In the genomic region with DNA sequence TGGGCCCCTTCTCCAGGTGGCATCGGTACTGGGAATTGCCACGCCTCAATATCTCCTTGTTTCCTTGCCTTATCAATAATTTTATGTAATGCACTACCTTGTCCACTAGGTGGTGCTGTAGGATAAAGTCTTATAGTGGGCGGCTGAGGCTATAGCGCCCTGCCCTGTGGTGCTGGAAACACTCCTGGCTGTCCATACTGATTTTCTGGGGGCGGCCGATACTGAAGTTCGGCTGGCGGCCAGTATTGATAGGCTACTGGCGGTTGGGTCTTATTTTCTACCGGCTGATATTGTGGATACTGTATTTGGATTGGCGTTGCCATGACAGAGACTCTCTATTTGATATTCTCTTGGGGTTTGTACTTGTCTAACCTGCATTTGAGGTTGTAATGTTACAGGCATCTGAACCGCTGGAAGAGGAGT, we compare ENCODE assay signal across 8 cellular contexts. TPM values are rescaled to one million over a fixed set of nuclear protein-coding genes. Genes with fewer than 3 reads are reported as not detected.
DNase-seq lines count a peak whose midpoint lies in the region; ATAC-seq and TF ChIP-seq lines count a peak whose summit lies in the region.
"Not testable (repeated sequence)": the region's sequence is repeated elsewhere in the genome, so short reads cannot be mapped to it uniquely, and the experiment has no call there.

No MANE protein-coding gene starts in this region.

- not testable (repeated sequence) for H3K27ac Mint-ChIP-seq in Calu3 (ENCODE audit: unreplicated experiment); activated naive CD8-positive, alpha-beta T cell treated with anti-CD3 and anti-CD28 coated beads, Interleukin-2, amount 10 ng/mL, durations not matched to agents 7 days and 5 days; stimulated activated naive CD8-positive, alpha-beta T cell treated with anti-CD3 and anti-CD28 coated beads, Interleukin-15, amount 100 ng/mL, for 72 hours

- not testable (repeated sequence) for H3K36me3 Mint-ChIP-seq in Calu3 (ENCODE audit: insufficient read depth, unreplicated experiment); activated naive CD8-positive, alpha-beta T cell treated with anti-CD3 and anti-CD28 coated beads, Interleukin-2, amount 10 ng/mL, durations not matched to agents 7 days and 5 days

- H3K4me1 Mint-ChIP-seq in Calu3 (ENCODE audit: low read depth, unreplicated experiment): peaks cover 19% of the 10 kb centered on the region
- H3K4me1 Mint-ChIP-seq in activated naive CD8-positive, alpha-beta T cell treated with anti-CD3 and anti-CD28 coated beads, Interleukin-2, amount 10 ng/mL, durations not matched to agents 7 days and 5 days; stimulated activated naive CD8-positive, alpha-beta T cell treated with anti-CD3 and anti-CD28 coated beads, Interleukin-15, amount 100 ng/mL, for 72 hours: not testable (repeated sequence)

- POLR2A ChIA-PET in activated naive CD8-positive, alpha-beta T cell treated with anti-CD3 and anti-CD28 coated beads, Interleukin-2, amount 10 ng/mL, durations not matched to agents 7 days and 5 days (lab: Charles Lee): not testable (repeated sequence)

- DNase-seq in Calu3 (peak; percentile 62), HS-27A (ENCODE audit: low read depth) (peak; percentile 60), NCI-H2196 treated with DMSO at 0.1 percent for 48 hours (lab: John Stamatoyannopoulos, UW; ENCODE audit: unreplicated experiment) (peak; percentile 21), T follicular helper cell (ENCODE audit: low read depth) (peak; percentile 16), fibroblast of pulmonary artery (ENCODE audit: low read depth) (peak; percentile 76), middle frontal gyrus (ENCODE audit: extremely low spot score, low spot score) (peak; percentile 73)
- DNase-seq in activated naive CD8-positive, alpha-beta T cell treated with anti-CD3 and anti-CD28 coated beads, Interleukin-2, amount 10 ng/mL, durations not matched to agents 7 days and 5 days: not testable (repeated sequence)
- DNase-seq in stimulated activated naive CD8-positive, alpha-beta T cell treated with anti-CD3 and anti-CD28 coated beads, Interleukin-15, amount 100 ng/mL, for 72 hours: peak; percentile 53 to 55

- CTCF ChIA-PET in Calu3 (lab: Charles Lee): not testable (repeated sequence)

- peak overlapping the region; percentile 39 for H3K4me3 Mint-ChIP-seq in Calu3 (ENCODE audit: low read depth, unreplicated experiment)
- H3K4me3 Mint-ChIP-seq in activated naive CD8-positive, alpha-beta T cell treated with anti-CD3 and anti-CD28 coated beads, Interleukin-2, amount 10 ng/mL, durations not matched to agents 7 days and 5 days; stimulated activated naive CD8-positive, alpha-beta T cell treated with anti-CD3 and anti-CD28 coated beads, Interleukin-15, amount 100 ng/mL, for 72 hours: not testable (repeated sequence)

- ATAC-seq in activated naive CD8-positive, alpha-beta T cell treated with anti-CD3 and anti-CD28 coated beads, Interleukin-2, amount 10 ng/mL, durations not matched to agents 7 days and 5 days (ENCODE audit: low read depth): peak; percentile 71
- peak; percentile 78 for ATAC-seq in stimulated activated naive CD8-positive, alpha-beta T cell treated with anti-CD3 and anti-CD28 coated beads, Interleukin-15, amount 100 ng/mL, for 72 hours

- not testable (repeated sequence) for H3K4me3 ChIP-seq in fibroblast of pulmonary artery (replicated peaks; ENCODE audit: low read depth, low read length)

- BruUV-seq in Calu3 (replicated peaks; lab: Mats Ljungman, UMichigan): not testable (repeated sequence)

- intact Hi-C loops in Calu3 (cut with micrococcal nuclease; ENCODE audit: unreplicated experiment): not testable (repeated sequence)

- peak; percentile 85 for TF ChIP-seq CTCF in Calu3 (IDR thresholded peaks at IDR 0.05; ENCODE audit: unreplicated experiment)
- peak; percentile 62 for TF ChIP-seq CTCF in fibroblast of pulmonary artery (IDR thresholded peaks at IDR 0.05; ENCODE audit: low read length, missing control alignments)

- H3K27me3 Mint-ChIP-seq in Calu3 (ENCODE audit: unreplicated experiment); activated naive CD8-positive, alpha-beta T cell treated with anti-CD3 and anti-CD28 coated beads, Interleukin-2, amount 10 ng/mL, durations not matched to agents 7 days and 5 days; stimulated activated naive CD8-positive, alpha-beta T cell treated with anti-CD3 and anti-CD28 coated beads, Interleukin-15, amount 100 ng/mL, for 72 hours: not testable (repeated sequence)

- not testable (repeated sequence) for H3K9me3 Mint-ChIP-seq in Calu3 (ENCODE audit: low read depth, unreplicated experiment); activated naive CD8-positive, alpha-beta T cell treated with anti-CD3 and anti-CD28 coated beads, Interleukin-2, amount 10 ng/mL, durations not matched to agents 7 days and 5 days; stimulated activated naive CD8-positive, alpha-beta T cell treated with anti-CD3 and anti-CD28 coated beads, Interleukin-15, amount 100 ng/mL, for 72 hours

RNA-seq across cellular contexts. Expression of gene SCGB1A1, which starts 38.0 kb away (rescaled TPM):
- total RNA-seq in Calu3 (2022): not detected in 2 replicates
- total RNA-seq in activated naive CD8-positive, alpha-beta T cell treated with anti-CD3 and anti-CD28 coated beads, Interleukin-2, amount 10 ng/mL, durations not matched to agents 7 days and 5 days: not detected

RNA-seq across cellular contexts. Expression of gene ASRGL1, which starts 43.6 kb away (rescaled TPM):
- total RNA-seq in Calu3 (2022): 30.3 and 38.7 TPM in 2 replicates
- total RNA-seq in activated naive CD8-positive, alpha-beta T cell treated with anti-CD3 and anti-CD28 coated beads, Interleukin-2, amount 10 ng/mL, durations not matched to agents 7 days and 5 days: 10 to 100 TPM; 11.3 to 12.2 TPM
